18 cellular contexts compared by ENCODE assay signal in genomic region chr5:42514759-42515158, GRCh38.
DNase-seq lines count a peak whose midpoint lies in the region; ATAC-seq, FAIRE-seq and TF ChIP-seq lines count a peak whose summit lies in the region.
"Had no signal": no experiment of that assay in that cellular context is flagged by ENCODE, and none has a peak within 500 bp of the region (broad histone marks: within the 10 kb centered on the region; RNA-seq: fewer than 3 reads in every experiment).

No MANE protein-coding gene starts in this region.

- no peaks in the 10 kb centered on the region for H3F3A ChIP-seq in OCI-LY1 (ENCODE audit: insufficient read depth, low read length)

- no peak for ATAC-seq in HG02763 (IDR thresholded peaks at IDR 0.05; ENCODE audit: unreplicated experiment)
- ATAC-seq: lower lobe of right lung; stimulated activated effector memory CD8-positive, alpha-beta T cell treated with anti-CD3 and anti-CD28 coated beads, Interleukin-12 subunit alpha, Interleukin-12 subunit beta, amount 100 ng/mL, for 72 hours had no signal

- H3K9ac ChIP-seq in OCI-LY1 (ENCODE audit: low read length) (no peak overlapping the region), keratinocyte (ENCODE audit: control insufficient read depth, extremely low read depth, insufficient read depth, low read length) (no peak overlapping the region)

- H3K4me1 ChIP-seq in left ventricle myocardium inferior (peaks cover 53% of the 10 kb centered on the region), right atrium auricular region (peaks cover 0 to 23% of the 10 kb centered on the region in 2 donors), OCI-LY1 (ENCODE audit: insufficient read depth, low read length, severe bottlenecking) (no peaks in the 10 kb centered on the region), keratinocyte (ENCODE audit: control insufficient read depth, extremely low read depth, insufficient read depth, low read length) (no peaks in the 10 kb centered on the region)
- H3K4me1 ChIP-seq: lower lobe of right lung had no signal

- H3K27me3 ChIP-seq in left ventricle myocardium inferior (ENCODE audit: low read depth) = no peaks in the 10 kb centered on the region
- H3K27me3 ChIP-seq in right atrium auricular region = no peaks in the 10 kb centered on the region
- H3K27me3 ChIP-seq in OCI-LY1 (ENCODE audit: insufficient read depth, low read length) = no peaks in the 10 kb centered on the region
- H3K27me3 ChIP-seq in keratinocyte (ENCODE audit: control insufficient read depth, extremely low read depth, insufficient read depth, low read length) = no peaks in the 10 kb centered on the region
- no peaks in the 10 kb centered on the region; the same call in 1 of the 2 replicates for H3K27me3 ChIP-seq in MG63
- H3K27me3 ChIP-seq: cardiac muscle cell, heart left ventricle had no signal

- DNase-seq in left ventricle myocardium inferior (no peak), right atrium auricular region (ENCODE audit: low spot score) (no peak), keratinocyte (ENCODE audit: low read depth, low spot score) (no peak), frontal cortex (ENCODE audit: low spot score in 2 of 2) (no peak), COR-L47 (lab: John Stamatoyannopoulos, UW) (no peak), MG63 (no peak)
- DNase-seq: activated CD8-positive, alpha-beta memory T cell treated with anti-CD3 and anti-CD28 coated beads for 24 hours; activated gamma-delta T cell treated with Interleukin-2 at 50 U/mL for 16 hours; AML-193; GDM1; heart left ventricle; lower lobe of right lung; NCI-H1092 treated with DMSO at 0.1 percent for 48 hours had no signal

- H3K4me3 ChIP-seq in left ventricle myocardium inferior = no peak overlapping the region
- no peak overlapping the region for H3K4me3 ChIP-seq in right atrium auricular region
- H3K4me3 ChIP-seq in OCI-LY1 (ENCODE audit: low read depth, low read length, poor library complexity, severe bottlenecking) = no peak overlapping the region
- H3K4me3 ChIP-seq in keratinocyte (ENCODE audit: control insufficient read depth in 2 of 3, extremely low read depth in 1 of 3, insufficient read depth in 2 of 3, low read depth in 1 of 3, low read length in 3 of 3) = no peak overlapping the region
- H3K4me3 ChIP-seq in MG63 = no peak overlapping the region
- H3K4me3 ChIP-seq: cardiac muscle cell, heart left ventricle, lower lobe of right lung had no signal

- H4K20me1 ChIP-seq in OCI-LY1 (ENCODE audit: insufficient read depth, low read length) = no peaks in the 10 kb centered on the region
- no peaks in the 10 kb centered on the region for H4K20me1 ChIP-seq in keratinocyte (ENCODE audit: control insufficient read depth, extremely low read depth, insufficient read depth, low read length)

- intact Hi-C loops in left ventricle myocardium inferior (cut with micrococcal nuclease) = loop anchor here (10.0 kb wide), 1 partner anchor 60 kb away; no protein-coding TSS in a partner anchor

- no peaks in the 10 kb centered on the region for H3K36me3 ChIP-seq in left ventricle myocardium inferior
- H3K36me3 ChIP-seq in right atrium auricular region = no peaks in the 10 kb centered on the region
- no peaks in the 10 kb centered on the region for H3K36me3 ChIP-seq in OCI-LY1 (ENCODE audit: insufficient read depth, low read length)
- H3K36me3 ChIP-seq in keratinocyte (ENCODE audit: control insufficient read depth in 2 of 2, extremely low read depth in 1 of 2, insufficient read depth in 2 of 2, low read length in 2 of 2) = no peaks in the 10 kb centered on the region
- no peaks in the 10 kb centered on the region for H3K36me3 ChIP-seq in MG63
- H3K36me3 ChIP-seq: cardiac muscle cell, heart left ventricle, lower lobe of right lung had no signal

- H3K9me3 ChIP-seq in left ventricle myocardium inferior (replicated peaks) (no peaks in the 10 kb centered on the region), right atrium auricular region (no peaks in the 10 kb centered on the region), OCI-LY1 (ENCODE audit: low read length) (no peaks in the 10 kb centered on the region), keratinocyte (ENCODE audit: control insufficient read depth, low read depth, low read length) (no peaks in the 10 kb centered on the region), MG63 (no peaks in the 10 kb centered on the region)
- H3K9me3 ChIP-seq: heart left ventricle, lower lobe of right lung had no signal

- FAIRE-seq in keratinocyte (lab: Jason Lieb, UNC) = peak; percentile 57
- no peak for FAIRE-seq in frontal cortex (lab: Jason Lieb, UNC)
- FAIRE-seq: endometrium had no signal

- no peak overlapping the region for H3K4me2 ChIP-seq in OCI-LY1 (ENCODE audit: low read length)
- H3K4me2 ChIP-seq in keratinocyte (ENCODE audit: control insufficient read depth, extremely low read depth, insufficient read depth, low read depth, low read length) = no peak overlapping the region

- no peaks in the 10 kb centered on the region for H3K9me1 ChIP-seq in keratinocyte (ENCODE audit: control insufficient read depth, extremely low read depth, insufficient read depth, low read length)

- TF ChIP-seq CTCF in left ventricle myocardium inferior (IDR thresholded peaks at IDR 0.05; ENCODE audit: borderline replicate concordance) = peak; percentile 35
- TF ChIP-seq CTCF in right atrium auricular region (IDR thresholded peaks at IDR 0.05) = no peak
- TF ChIP-seq CTCF in OCI-LY1 (IDR thresholded peaks at IDR 0.05; ENCODE audit: low read length) = peak; percentile 35; the same call in 1 of the 2 replicates
- peak; percentile 23 to 47 (median 28) for TF ChIP-seq CTCF in keratinocyte (optimal IDR thresholded peaks at IDR 0.05 in 1 of 3, IDR thresholded peaks at IDR 0.05 in 1 of 3, conservative IDR thresholded peaks at IDR 0.05 in 1 of 3; ENCODE audit: extremely low read depth in 1 of 3, insufficient read depth in 2 of 3, low read length in 3 of 3)

- dilution Hi-C loops in keratinocyte (cut with MboI; ENCODE audit: extremely low pct_ligation_motif_present, low sequenced_read_pairs) = no loop called here

- H3K79me2 ChIP-seq in OCI-LY1 (ENCODE audit: insufficient read depth, low read length) = no peaks in the 10 kb centered on the region
- no peaks in the 10 kb centered on the region for H3K79me2 ChIP-seq in keratinocyte (ENCODE audit: control insufficient read depth, insufficient read depth, low read length)

- no peaks in the 10 kb centered on the region for H3K9me2 ChIP-seq in OCI-LY1 (ENCODE audit: low read depth, low read length)

- no peak overlapping the region for H2AFZ ChIP-seq in OCI-LY1 (ENCODE audit: low read length)
- H2AFZ ChIP-seq in keratinocyte (ENCODE audit: control insufficient read depth, low read length) = no peak overlapping the region

- no peak overlapping the region for H3K27ac ChIP-seq in left ventricle myocardium inferior (replicated peaks)
- no peak overlapping the region for H3K27ac ChIP-seq in right atrium auricular region
- H3K27ac ChIP-seq in OCI-LY1 (ENCODE audit: low read depth, low read length, poor library complexity, severe bottlenecking) = no peak overlapping the region
- no peak overlapping the region for H3K27ac ChIP-seq in keratinocyte (ENCODE audit: control insufficient read depth, insufficient read depth, low read length)
- H3K27ac ChIP-seq: cardiac muscle cell, heart left ventricle, lower lobe of right lung had no signal

Comparison
In these comparisons a context has a peak if more than half of its experiments do, and no peak if none do; other contexts are left out.
1. CTCF ChIP-seq: peak in left ventricle myocardium inferior (single experiment), OCI-LY1 (single experiment) and keratinocyte (3 of 3); none in right atrium auricular region (0 of 2).